In the genomic region with DNA sequence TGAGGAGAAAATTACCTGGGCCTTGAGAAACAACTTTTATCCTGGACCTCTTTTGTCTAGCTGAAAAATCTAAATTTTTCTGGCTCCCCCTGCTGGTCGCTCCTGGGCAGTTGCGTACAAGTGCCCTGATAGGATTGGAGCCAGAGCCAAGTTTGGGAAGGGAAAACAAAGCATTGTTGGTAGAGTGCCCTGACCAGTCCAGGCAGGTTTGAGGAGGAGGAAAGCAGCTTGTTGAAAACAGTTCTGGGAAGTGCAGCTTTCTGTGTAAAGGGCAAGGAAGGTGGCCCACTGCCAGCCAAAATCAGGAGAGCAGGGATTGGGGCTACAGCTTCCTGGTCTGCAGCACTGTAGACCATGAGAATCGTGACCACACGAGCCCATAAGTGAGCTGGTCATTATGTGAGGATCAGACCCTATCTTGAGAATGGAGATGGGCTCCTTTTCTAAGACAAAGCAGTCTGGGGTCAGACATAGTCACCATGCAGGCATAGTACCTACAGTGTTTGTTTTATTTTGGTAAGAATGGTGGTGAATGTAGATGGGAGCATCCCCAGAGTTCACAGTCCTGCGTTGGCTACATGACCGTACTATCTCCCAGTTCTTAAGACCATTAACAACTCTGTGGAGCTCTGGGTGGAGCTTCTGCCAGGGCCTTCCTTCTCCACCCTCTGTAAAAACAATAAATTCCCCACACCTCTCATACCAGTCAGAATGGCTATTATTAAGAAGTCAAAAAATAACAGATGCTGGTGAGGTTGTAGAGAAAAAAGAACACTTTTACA, we compare ENCODE assay signal across 8 cellular contexts. TPM values are rescaled to one million over a fixed set of nuclear protein-coding genes. Genes with fewer than 3 reads are reported as not detected.
DNase-seq lines count a peak whose midpoint lies in the region.

No MANE protein-coding gene starts in this region.

- H3K36me3 ChIP-seq in CD4-positive, alpha-beta memory T cell (ENCODE audit: insufficient read depth, low read length): no peaks in the 10 kb centered on the region
- H3K36me3 ChIP-seq in HUES64 (ENCODE audit: insufficient read depth, low read length): no peaks in the 10 kb centered on the region
- H3K36me3 ChIP-seq in neuronal stem cell (replicated peaks in 1 of 2; ENCODE audit: control insufficient read depth in 2 of 2, insufficient read depth in 2 of 2, low read length in 2 of 2): no peaks in the 10 kb centered on the region
- H3K36me3 ChIP-seq in thymus (ENCODE audit: control insufficient read depth, insufficient read depth): no peaks in the 10 kb centered on the region

- no peak overlapping the region for H4K91ac ChIP-seq in neuronal stem cell (ENCODE audit: low read depth, low read length, poor library complexity)

- WGBS in HUES64: 66% methylated on average over 6 of the region's 6 CpGs
- WGBS in neuronal stem cell (ENCODE audit: extremely low coverage in 2 of 2, insufficient read length in 2 of 2, insufficient replicate concordance in 1 of 2), 2 donors: no CpG with 5 or more reads among the region's 6 CpGs
- WGBS in thymus: 53% methylated on average over 6 of the region's 6 CpGs

- H3K23ac ChIP-seq in neuronal stem cell (ENCODE audit: low read depth, low read length, poor library complexity): no peak overlapping the region

- no peaks in the 10 kb centered on the region for H3K79me1 ChIP-seq in neuronal stem cell (ENCODE audit: low read depth, low read length)

- no peaks in the 10 kb centered on the region for H3K27me3 Mint-ChIP-seq in CD4-positive, alpha-beta memory T cell
- H3K27me3 Mint-ChIP-seq in activated naive CD4-positive, alpha-beta T cell treated with anti-CD3 and anti-CD28 coated beads, Interleukin-2, amount 50 U/mL, for 24 hours: no peaks in the 10 kb centered on the region

- CTCF ChIA-PET in CD4-positive, alpha-beta memory T cell (lab: Charles Lee; ENCODE audit: partially characterized antibody): interaction anchor here (0.7 to 8.2 kb wide), 30 partner anchors 9 to 642 kb away, joined by 3 to 114 read pairs (median 5); a partner anchor contains a TSS

- peaks cover 25 to 27% of the 10 kb centered on the region in 2 donors for H3K36me3 Mint-ChIP-seq in CD4-positive, alpha-beta memory T cell
- peaks cover 19% of the 10 kb centered on the region for H3K36me3 Mint-ChIP-seq in activated naive CD4-positive, alpha-beta T cell treated with anti-CD3 and anti-CD28 coated beads, Interleukin-2, amount 50 U/mL, for 24 hours

- H2BK15ac ChIP-seq in neuronal stem cell (ENCODE audit: low read length): no peak overlapping the region

- peak overlapping the region; percentile 42 for H3K18ac ChIP-seq in neuronal stem cell (ENCODE audit: low read length)

- DNase-seq in CD4-positive, alpha-beta memory T cell: peak; percentile 58 to 68 (median 60)
- peak; percentile 47 for DNase-seq in SHP77 treated with DMSO at 0.1 percent for 48 hours (lab: John Stamatoyannopoulos, UW)
- peak; percentile 72 for DNase-seq in globus pallidus (ENCODE audit: low spot score)
- DNase-seq in neuronal stem cell (ENCODE audit: low spot score): peak; percentile 54
- DNase-seq in GM19240 (ENCODE audit: insufficient read length, low spot score): no peak

- H3K4me1 ChIP-seq in CD4-positive, alpha-beta memory T cell (ENCODE audit: insufficient read depth, low read length): peaks cover 25% of the 10 kb centered on the region
- peaks cover 3% of the 10 kb centered on the region for H3K4me1 ChIP-seq in HUES64 (ENCODE audit: insufficient read depth, low read length)
- peaks cover 1 to 3% of the 10 kb centered on the region in 2 donors for H3K4me1 ChIP-seq in neuronal stem cell (ENCODE audit: control insufficient read depth in 2 of 2, insufficient read depth in 1 of 2, low read depth in 1 of 2, low read length in 2 of 2)
- no peaks in the 10 kb centered on the region for H3K4me1 ChIP-seq in thymus (ENCODE audit: control insufficient read depth, insufficient read depth, low read length)

- no peak overlapping the region for H4K8ac ChIP-seq in neuronal stem cell (ENCODE audit: low read depth, low read length)

- H2BK120ac ChIP-seq in neuronal stem cell (ENCODE audit: low read depth, low read length): no peak overlapping the region

- H3K27ac Mint-ChIP-seq in CD4-positive, alpha-beta memory T cell: peak overlapping the region in 5 of 7 donors; percentile 37 to 91 (median 78)
- H3K27ac Mint-ChIP-seq in activated naive CD4-positive, alpha-beta T cell treated with anti-CD3 and anti-CD28 coated beads, Interleukin-2, amount 50 U/mL, for 24 hours: peak overlapping the region; percentile 6

- H3K9me3 Mint-ChIP-seq in CD4-positive, alpha-beta memory T cell: peaks cover 0 to 4% (median 0%) of the 10 kb centered on the region in 8 donors
- H3K9me3 Mint-ChIP-seq in activated naive CD4-positive, alpha-beta T cell treated with anti-CD3 and anti-CD28 coated beads, Interleukin-2, amount 50 U/mL, for 24 hours: no peaks in the 10 kb centered on the region

- intact Hi-C loops in CD4-positive, alpha-beta memory T cell (cut with micrococcal nuclease): loop anchor here (1.0 to 5.0 kb wide), 4 partner anchors 21 to 226 kb away; a partner anchor contains a TSS

- no peaks in the 10 kb centered on the region for H3K27me3 ChIP-seq in CD4-positive, alpha-beta memory T cell (ENCODE audit: insufficient read depth, low read length)
- no peaks in the 10 kb centered on the region for H3K27me3 ChIP-seq in HUES64 (ENCODE audit: insufficient read depth, low read length)
- H3K27me3 ChIP-seq in neuronal stem cell (ENCODE audit: control insufficient read depth in 3 of 3, insufficient read depth in 3 of 3, low read depth in 1 of 3, low read length in 3 of 3): no peaks in the 10 kb centered on the region
- H3K27me3 ChIP-seq in thymus (ENCODE audit: control insufficient read depth, insufficient read depth): no peaks in the 10 kb centered on the region

- no peak overlapping the region for H2BK12ac ChIP-seq in neuronal stem cell (ENCODE audit: low read length)

- peak overlapping the region in 1 of 8 donors; percentile 10 for H3K4me3 Mint-ChIP-seq in CD4-positive, alpha-beta memory T cell
- no peak overlapping the region for H3K4me3 Mint-ChIP-seq in activated naive CD4-positive, alpha-beta T cell treated with anti-CD3 and anti-CD28 coated beads, Interleukin-2, amount 50 U/mL, for 24 hours

- no peak overlapping the region for H2AK5ac ChIP-seq in neuronal stem cell (ENCODE audit: low read depth, low read length)

- POLR2A ChIA-PET in CD4-positive, alpha-beta memory T cell (lab: Charles Lee; ENCODE audit: partially characterized antibody): interaction anchor here (0.8 to 10.9 kb wide), 15 partner anchors 10 to 344 kb away, joined by 3 to 306 read pairs (median 5); a partner anchor contains a TSS

- no peak overlapping the region for H3K4ac ChIP-seq in neuronal stem cell (ENCODE audit: low read length)

- no peaks in the 10 kb centered on the region for H3K9me3 ChIP-seq in CD4-positive, alpha-beta memory T cell (ENCODE audit: control insufficient read depth in 1 of 2, low read length in 2 of 2)
- peaks cover 9% of the 10 kb centered on the region; the same call in 1 of the 2 replicates for H3K9me3 ChIP-seq in HUES64 (ENCODE audit: insufficient read depth, low read depth, low read length)
- H3K9me3 ChIP-seq in neuronal stem cell (replicated peaks in 1 of 2; ENCODE audit: control insufficient read depth in 2 of 2, insufficient read depth in 1 of 2, low read depth in 1 of 2, low read length in 2 of 2): peaks cover 0 to 8% of the 10 kb centered on the region in 2 donors
- no peaks in the 10 kb centered on the region for H3K9me3 ChIP-seq in thymus (ENCODE audit: control insufficient read depth)

- H3K4me1 Mint-ChIP-seq in CD4-positive, alpha-beta memory T cell: peaks cover 6 to 20% (median 14%) of the 10 kb centered on the region in 4 donors
- peaks cover 24% of the 10 kb centered on the region for H3K4me1 Mint-ChIP-seq in activated naive CD4-positive, alpha-beta T cell treated with anti-CD3 and anti-CD28 coated beads, Interleukin-2, amount 50 U/mL, for 24 hours

- H2BK5ac ChIP-seq in neuronal stem cell (ENCODE audit: low read length): no peak overlapping the region

- H3K27ac ChIP-seq in CD4-positive, alpha-beta memory T cell (ENCODE audit: low read depth, low read length): no peak overlapping the region
- peak overlapping the region; percentile 48; the same call in 1 of the 2 replicates for H3K27ac ChIP-seq in HUES64 (ENCODE audit: low read depth, low read length)
- no peak overlapping the region for H3K27ac ChIP-seq in neuronal stem cell (replicated peaks; ENCODE audit: low read length)
- H3K27ac ChIP-seq in thymus (ENCODE audit: low read depth): peak overlapping the region; percentile 46

- H3K9ac ChIP-seq in HUES64 (ENCODE audit: low read depth, low read length): peak overlapping the region; percentile 59; the same call in 1 of the 2 replicates
- no peak overlapping the region for H3K9ac ChIP-seq in neuronal stem cell (ENCODE audit: low read depth, low read length, poor library complexity)

- no peak overlapping the region for H3K4me3 ChIP-seq in CD4-positive, alpha-beta memory T cell (ENCODE audit: low read length in 2 of 2)
- no peak overlapping the region for H3K4me3 ChIP-seq in HUES64 (ENCODE audit: low read length)
- no peak overlapping the region for H3K4me3 ChIP-seq in neuronal stem cell (ENCODE audit: low read length in 2 of 2)
- no peak overlapping the region for H3K4me3 ChIP-seq in thymus (ENCODE audit: low read length)

- peak overlapping the region; percentile 80 for H2AFZ ChIP-seq in neuronal stem cell (ENCODE audit: low read length)

- no peak overlapping the region for H3K14ac ChIP-seq in neuronal stem cell (ENCODE audit: low read length)

- no peak overlapping the region for H3K4me2 ChIP-seq in neuronal stem cell (ENCODE audit: insufficient read depth, low read length, poor library complexity, severe bottlenecking)

RNA-seq across cellular contexts. Expression of a gene that starts 21.3 kb away (rescaled TPM):
- total RNA-seq in CD4-positive, alpha-beta memory T cell: 100 to 1,000 TPM; 399 to 411 TPM
- 100 to 1,000 TPM; 418 to 473 TPM for polyA plus RNA-seq in CD4-positive, alpha-beta memory T cell
- polyA plus RNA-seq in HUES64 (2013, experiment 1 of 2): 0.90 TPM
- polyA plus RNA-seq in HUES64 (2013, experiment 2 of 2): 1.7 TPM
- 2.2 TPM for polyA plus RNA-seq in neuronal stem cell (2013, experiment 1 of 2)
- 2.4 TPM for polyA plus RNA-seq in neuronal stem cell (2013, experiment 2 of 2)
- polyA plus RNA-seq in thymus: 182 TPM

RNA-seq across cellular contexts. Expression of a gene that starts 32.6 kb away (rescaled TPM):
- total RNA-seq in CD4-positive, alpha-beta memory T cell: 10 to 100 TPM; 40.9 to 43.7 TPM
- polyA plus RNA-seq in CD4-positive, alpha-beta memory T cell: 10 to 100 TPM in 1 of 2 donors, 1 to 10 TPM in 1; 6.6 to 19.7 TPM
- polyA plus RNA-seq in HUES64 (2013, experiment 1 of 2): 51.1 TPM
- 52.4 TPM for polyA plus RNA-seq in HUES64 (2013, experiment 2 of 2)
- 44.4 TPM for polyA plus RNA-seq in neuronal stem cell (2013, experiment 1 of 2)
- polyA plus RNA-seq in neuronal stem cell (2013, experiment 2 of 2): 44.7 TPM
- polyA plus RNA-seq in thymus: 33.4 TPM

Comparison
In these comparisons a context has a peak if more than half of its experiments do, and no peak if none do; other contexts are left out.
1. H3K27ac ChIP-seq: peak in HUES64 (single experiment) and thymus (single experiment); none in CD4-positive, alpha-beta memory T cell (single experiment) and neuronal stem cell (single experiment).